13 cellular contexts compared by ENCODE assay signal in the genomic region with DNA sequence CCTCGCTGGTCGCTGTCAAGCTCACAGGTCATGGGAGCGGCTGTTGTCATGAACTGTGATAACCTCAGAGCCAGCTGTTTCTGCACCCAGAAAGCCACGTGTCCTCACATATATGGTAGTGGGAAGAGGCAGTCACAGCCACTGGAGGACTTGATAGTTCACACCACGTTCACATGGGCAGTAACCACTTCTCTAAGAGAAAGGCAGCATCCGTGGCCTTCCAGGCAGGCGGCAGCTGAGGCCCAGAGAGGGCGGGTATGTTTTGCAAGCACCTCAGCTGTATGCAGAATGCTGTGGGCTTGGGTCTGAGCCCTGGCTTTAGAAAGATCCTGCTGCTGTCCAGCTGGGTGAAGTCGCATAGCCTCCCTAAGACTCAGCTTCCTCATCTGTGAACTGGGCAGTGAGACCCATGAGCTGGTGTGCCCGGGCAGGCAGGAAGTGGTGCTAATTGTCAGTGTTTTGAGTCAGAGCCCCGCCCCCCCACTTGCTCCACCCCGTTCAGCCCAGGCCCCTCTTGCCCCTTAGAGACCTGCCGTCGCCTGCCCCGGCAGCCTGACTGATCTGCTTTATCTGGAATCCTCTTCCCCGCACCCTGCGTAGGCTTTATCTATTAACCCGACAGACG. TPM values are rescaled to one million over a fixed set of nuclear protein-coding genes. Genes with fewer than 3 reads are reported as not detected.
DNase-seq lines count a peak whose midpoint lies in the region; ATAC-seq and TF ChIP-seq lines count a peak whose summit lies in the region.
"Had no signal": no experiment of that assay in that cellular context is flagged by ENCODE, and none has a peak within 500 bp of the region (broad histone marks: within the 10 kb centered on the region; RNA-seq: fewer than 3 reads in every experiment).

No MANE protein-coding gene starts in this region.

- intact Hi-C loops in activated B cell treated with CpG ODN at 0.5 μM for 24 hours (cut with micrococcal nuclease) (loop anchor here (1.0 kb wide), 1 partner anchor 13 kb away; a partner anchor contains a TSS), gastrocnemius medialis (cut with DNase I; ENCODE audit: low total_unique reads) (no loop called here)

- H3F3A ChIP-seq in GM23338 (replicated peaks; ENCODE audit: low read depth), result no peaks in the 10 kb centered on the region

- no peaks in the 10 kb centered on the region for H4K20me1 ChIP-seq in GM23338 (replicated peaks; ENCODE audit: insufficient read depth)

- no peak for TF ChIP-seq POLR2A in gastrocnemius medialis (IDR thresholded peaks at IDR 0.05)

- H3K4me2 ChIP-seq in GM23338, result no peak overlapping the region

- CTCF ChIA-PET in activated B cell treated with CpG ODN at 0.5 μM for 24 hours (lab: Charles Lee), result interaction anchor here (1.1 kb wide), 1 partner anchor 15 kb away, joined by 4 read pairs; a partner anchor contains a TSS

- no peaks in the 10 kb centered on the region for H3K9me2 ChIP-seq in GM23338 (ENCODE audit: insufficient read depth)

- H3K27me3 Mint-ChIP-seq in GM23338 (ENCODE audit: insufficient read depth, low read depth, poor library complexity), result peaks cover 11% of the 10 kb centered on the region
- no peaks in the 10 kb centered on the region for H3K27me3 Mint-ChIP-seq in activated B cell treated with CpG ODN at 0.5 μM for 24 hours

- H3K79me2 ChIP-seq in GM23338 (replicated peaks; ENCODE audit: insufficient read depth), result no peaks in the 10 kb centered on the region

- H3K4me1 ChIP-seq in GM23338 (ENCODE audit: insufficient read depth) (no peaks in the 10 kb centered on the region), gastrocnemius medialis (peaks cover 16 to 17% of the 10 kb centered on the region in 2 donors)
- H3K4me1 ChIP-seq: SJCRH30 had no signal

- no peak overlapping the region for H2AFZ ChIP-seq in GM23338

- H3K4me1 Mint-ChIP-seq in GM23338 (no peaks in the 10 kb centered on the region), activated B cell treated with CpG ODN at 0.5 μM for 24 hours (peaks cover 21% of the 10 kb centered on the region)

- H3K4me3 Mint-ChIP-seq in GM23338 (no peak overlapping the region), activated B cell treated with CpG ODN at 0.5 μM for 24 hours (no peak overlapping the region)

- H3K9me3 ChIP-seq in gastrocnemius medialis, result no peaks in the 10 kb centered on the region
- H3K9me3 ChIP-seq: SJCRH30 had no signal

- no peak overlapping the region for H3K27ac Mint-ChIP-seq in GM23338
- no peak overlapping the region for H3K27ac Mint-ChIP-seq in activated B cell treated with CpG ODN at 0.5 μM for 24 hours

- H3K4me3 ChIP-seq in GM23338 (no peak overlapping the region), gastrocnemius medialis (no peak overlapping the region)
- H3K4me3 ChIP-seq: SJCRH30 had no signal

- POLR2A ChIA-PET in activated B cell treated with CpG ODN at 0.5 μM for 24 hours (lab: Charles Lee), result interaction anchor here (0.6 to 1.1 kb wide), 4 partner anchors 8 to 54 kb away, joined by 3 read pairs; a partner anchor contains a TSS

- in situ Hi-C loops in gastrocnemius medialis (cut with MboI; ENCODE audit: low sequenced_read_pairs in 4 of 4), result no loop called here

- TF ChIP-seq CTCF in GM23338 (conservative IDR thresholded peaks at IDR 0.05; ENCODE audit: low read depth in 2 of 2), result no peak
- TF ChIP-seq CTCF in activated B cell treated with CpG ODN at 0.5 μM for 24 hours (IDR thresholded peaks at IDR 0.05), result no peak
- no peak for TF ChIP-seq CTCF in gastrocnemius medialis (IDR thresholded peaks at IDR 0.05 in 4 of 5, conservative IDR thresholded peaks at IDR 0.05 in 1 of 5)

- H3K27me3 ChIP-seq in GM23338 (ENCODE audit: insufficient read depth) (no peaks in the 10 kb centered on the region), gastrocnemius medialis (no peaks in the 10 kb centered on the region)
- H3K27me3 ChIP-seq: SJCRH30 had no signal

- H3K36me3 ChIP-seq in GM23338 (ENCODE audit: insufficient read depth) (peaks cover 8% of the 10 kb centered on the region; the same call in 1 of the 2 replicates), gastrocnemius medialis (peaks cover 0 to 73% of the 10 kb centered on the region in 2 donors)

- H3K36me3 Mint-ChIP-seq in GM23338 (ENCODE audit: low read depth) (peaks cover 44% of the 10 kb centered on the region), activated B cell treated with CpG ODN at 0.5 μM for 24 hours (ENCODE audit: low read depth) (peaks cover 25% of the 10 kb centered on the region)

- DNase-seq in GM23338 (ENCODE audit: low spot score) (peak; percentile 15), activated B cell treated with CpG ODN at 0.5 μM for 24 hours (no peak), islet precursor cell (peak; percentile 50), gastrocnemius medialis (peak; percentile 30 to 42), NCI-H524 (lab: John Stamatoyannopoulos, UW) (no peak)
- DNase-seq: activated CD4-positive, alpha-beta T cell treated with anti-CD3 and anti-CD28 coated beads for 4 hours; DMS 273 treated with DMSO at 0.1 percent for 48 hours; NCI-H2081; SJCRH30; stimulated activated CD4-positive, alpha-beta T cell treated with anti-CD3 and anti-CD28 coated beads, Interleukin-4, amount 100 ng/mL, for 1 hour had no signal

- no peak overlapping the region for H3K27ac ChIP-seq in GM23338 (ENCODE audit: low read depth)
- H3K27ac ChIP-seq in gastrocnemius medialis, result peak overlapping the region in 3 of 4 donors; percentile 77 to 83 (median 78)
- H3K27ac ChIP-seq: SJCRH30 had no signal

- H3K9me3 Mint-ChIP-seq in GM23338 (no peaks in the 10 kb centered on the region), activated B cell treated with CpG ODN at 0.5 μM for 24 hours (no peaks in the 10 kb centered on the region)

- no peak for ATAC-seq in GM23338
- peak; percentile 76 for ATAC-seq in activated B cell treated with CpG ODN at 0.5 μM for 24 hours (ENCODE audit: low read depth)
- ATAC-seq in gastrocnemius medialis, result peak; percentile 73 to 82
- no peak for ATAC-seq in GM21717 (IDR thresholded peaks at IDR 0.05; ENCODE audit: unreplicated experiment)
- ATAC-seq in GM18870 (IDR thresholded peaks at IDR 0.05; ENCODE audit: unreplicated experiment), result no peak

TF ChIP-seq in GM23338, 12 proteins besides CTCF, POLR2A, EP300 and RAD21 (continues in another document):
- TF ChIP-seq ZNF331 (CRISPR knock-in tag; IDR thresholded peaks at IDR 0.05; ENCODE audit: low read depth) (no peak), EZH2phosphoT487 (IDR thresholded peaks at IDR 0.05; ENCODE audit: unreplicated experiment) (no peak), CREB1 (CRISPR knock-in tag; IDR thresholded peaks at IDR 0.05; ENCODE audit: low read depth) (no peak)
- TF ChIP-seq, protein P1, sequence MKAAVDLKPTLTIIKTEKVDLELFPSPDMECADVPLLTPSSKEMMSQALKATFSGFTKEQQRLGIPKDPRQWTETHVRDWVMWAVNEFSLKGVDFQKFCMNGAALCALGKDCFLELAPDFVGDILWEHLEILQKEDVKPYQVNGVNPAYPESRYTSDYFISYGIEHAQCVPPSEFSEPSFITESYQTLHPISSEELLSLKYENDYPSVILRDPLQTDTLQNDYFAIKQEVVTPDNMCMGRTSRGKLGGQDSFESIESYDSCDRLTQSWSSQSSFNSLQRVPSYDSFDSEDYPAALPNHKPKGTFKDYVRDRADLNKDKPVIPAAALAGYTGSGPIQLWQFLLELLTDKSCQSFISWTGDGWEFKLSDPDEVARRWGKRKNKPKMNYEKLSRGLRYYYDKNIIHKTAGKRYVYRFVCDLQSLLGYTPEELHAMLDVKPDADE (IDR thresholded peaks at IDR 0.05), result no peak

RNA-seq across cellular contexts. Expression of a gene that starts 13.3 kb away (rescaled TPM):
- total RNA-seq in GM23338 (2014; rRNA removed; shearing (Covaris generic)), result 38.6 and 46.6 TPM in 2 replicates
- polyA plus RNA-seq in GM23338 (2016; fragmentation: Nextera tagmentation; extraction: Ambion mirVana), result 11.1 and 11.8 TPM in 2 replicates
- total RNA-seq in activated B cell treated with CpG ODN at 0.5 μM for 24 hours, result 9.8 and 11.8 TPM in 2 replicates
- 10 to 100 TPM; 30.4 to 58.3 (median 43.1) TPM for total RNA-seq in gastrocnemius medialis

RNA-seq across cellular contexts. Expression of a gene that starts 15.6 kb away (rescaled TPM):
- 25.1 and 26.3 TPM in 2 replicates for total RNA-seq in GM23338 (2014; rRNA removed; shearing (Covaris generic))
- 28.6 TPM in 2 replicates for polyA plus RNA-seq in GM23338 (2016; fragmentation: Nextera tagmentation; extraction: Ambion mirVana)
- total RNA-seq in activated B cell treated with CpG ODN at 0.5 μM for 24 hours, result 0.34 and 0.95 TPM in 2 replicates
- total RNA-seq in gastrocnemius medialis, result under 1 TPM in 2 of 4 donors, not detected in 2; 0.13 to 0.49 TPM

RNA-seq across cellular contexts. Expression of a gene that starts 18.0 kb away (rescaled TPM):
- not detected in 2 replicates for total RNA-seq in GM23338 (2014; rRNA removed; shearing (Covaris generic))
- 0.03 TPM in 1 of 2 replicates, not detected in the other for polyA plus RNA-seq in GM23338 (2016; fragmentation: Nextera tagmentation; extraction: Ambion mirVana)
- total RNA-seq in activated B cell treated with CpG ODN at 0.5 μM for 24 hours, result not detected in 2 replicates
- total RNA-seq in gastrocnemius medialis, result not detected
- polyA plus RNA-seq: neural cell had no signal

RNA-seq across cellular contexts. Expression of a gene that starts 31.0 kb away (rescaled TPM):
- total RNA-seq in GM23338 (2014; rRNA removed; shearing (Covaris generic)), result 14.5 and 14.8 TPM in 2 replicates
- 10.1 and 11.3 TPM in 2 replicates for polyA plus RNA-seq in GM23338 (2016; fragmentation: Nextera tagmentation; extraction: Ambion mirVana)
- total RNA-seq in activated B cell treated with CpG ODN at 0.5 μM for 24 hours, result 10.3 and 14.3 TPM in 2 replicates
- 10 to 100 TPM in 2 of 4 donors, 1 to 10 TPM in 2; 6.3 to 18.8 (median 12.5) TPM for total RNA-seq in gastrocnemius medialis

RNA-seq across cellular contexts. Expression of a gene that starts 54.4 kb away (rescaled TPM):
- 58.7 and 70.4 TPM in 2 replicates for total RNA-seq in GM23338 (2014; rRNA removed; shearing (Covaris generic))
- 40.3 and 48.3 TPM in 2 replicates for polyA plus RNA-seq in GM23338 (2016; fragmentation: Nextera tagmentation; extraction: Ambion mirVana)
- total RNA-seq in activated B cell treated with CpG ODN at 0.5 μM for 24 hours, result 52.2 and 60.0 TPM in 2 replicates
- 10 to 100 TPM in 3 of 4 donors, 1 to 10 TPM in 1; 9.1 to 14.4 (median 13.0) TPM for total RNA-seq in gastrocnemius medialis

Comparison
In these comparisons a context has a peak if more than half of its experiments do, and no peak if none do; other contexts are left out.
1. ATAC-seq: peak in activated B cell treated with CpG ODN at 0.5 μM for 24 hours (single experiment) and gastrocnemius medialis (2 of 2); none in GM23338 (single experiment), GM21717 (single experiment) and GM18870 (single experiment).
2. DNase-seq: peak in GM23338 (single experiment), islet precursor cell (single experiment) and gastrocnemius medialis (2 of 2); none in activated B cell treated with CpG ODN at 0.5 μM for 24 hours (single experiment) and NCI-H524 (0 of 2).
3. RNA of a gene that starts 15.6 kb away (total RNA-seq): 25.1 to 26.3 TPM in GM23338; 0.34 to 0.95 TPM in activated B cell treated with CpG ODN at 0.5 μM for 24 hours and 0.13 to 0.49 TPM in gastrocnemius medialis; every median in the first group is over 10 times any median in the second.